In the genomic region with DNA sequence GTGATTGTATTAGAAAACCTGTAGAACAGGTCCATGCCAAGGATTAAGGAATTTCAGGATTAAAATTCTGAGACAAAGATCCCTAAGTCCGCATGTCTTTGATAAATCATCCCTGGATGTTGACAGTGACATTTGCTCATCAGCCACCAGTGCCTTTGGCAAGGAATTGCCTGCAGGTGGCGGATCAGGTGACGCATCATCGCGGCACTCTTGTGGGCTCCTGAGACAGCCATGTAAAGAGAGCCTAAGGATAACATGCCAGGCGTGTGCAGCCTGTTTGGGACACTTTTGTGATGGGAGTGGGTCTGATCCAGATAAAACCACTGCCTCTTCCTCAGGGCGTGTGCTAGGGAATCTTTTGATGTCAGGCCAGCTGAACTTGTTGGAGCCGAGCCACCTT, we compare ENCODE assay signal across 13 cellular contexts. TPM values are rescaled to one million over a fixed set of nuclear protein-coding genes. Genes with fewer than 3 reads are reported as not detected.
"Had no signal": no experiment of that assay in that cellular context is flagged by ENCODE, and none has a peak within 500 bp of the region (broad histone marks: within the 10 kb centered on the region; RNA-seq: fewer than 3 reads in every experiment).

No MANE protein-coding gene starts in this region.

- H3K4me3 ChIP-seq: cardiac muscle cell, heart left ventricle, pancreas, skin epidermis, thyroid gland, uterus had no signal

- H3K9me3 Mint-ChIP-seq: activated B cell treated with CpG ODN at 0.5 μM for 24 hours had no signal

- H3K4me1 Mint-ChIP-seq: activated B cell treated with CpG ODN at 0.5 μM for 24 hours; activated CD4-positive, alpha-beta T cell treated with anti-CD3 and anti-CD28 coated beads, Interleukin-2, amount 10 ng/mL, durations not matched to agents 24 days and 14 days; naive B cell had no signal

- H3K27ac Mint-ChIP-seq: activated B cell treated with CpG ODN at 0.5 μM for 24 hours; activated CD4-positive, alpha-beta T cell treated with anti-CD3 and anti-CD28 coated beads, Interleukin-2, amount 10 ng/mL, durations not matched to agents 24 days and 14 days; naive B cell had no signal

- H3K36me3 Mint-ChIP-seq: naive B cell had no signal

- ATAC-seq: heart left ventricle, pancreas had no signal

- DNase-seq: activated B cell treated with CpG ODN at 0.5 μM for 24 hours; activated CD4-positive, alpha-beta T cell treated with anti-CD3 and anti-CD28 coated beads, Interleukin-2, amount 10 ng/mL, durations not matched to agents 24 days and 14 days; activated naive CD4-positive, alpha-beta T cell treated with Interleukin-2 at 50 U/mL for 16 hours; foreskin melanocyte; heart left ventricle; naive B cell; pancreas; retina; thyroid gland; uterus had no signal

- H3K27me3 ChIP-seq: cardiac muscle cell, heart left ventricle, pancreas, thyroid gland, uterus had no signal

- H3K4me1 ChIP-seq: pancreas, thyroid gland, uterus had no signal

- H3K36me3 ChIP-seq: cardiac muscle cell, heart left ventricle, pancreas, thyroid gland, uterus had no signal

- H3K9me3 ChIP-seq: pancreas, thyroid gland, uterus had no signal

- H3K27ac ChIP-seq: cardiac muscle cell, heart left ventricle, pancreas, skin epidermis, thyroid gland, uterus had no signal

- H3K27me3 Mint-ChIP-seq: activated B cell treated with CpG ODN at 0.5 μM for 24 hours; activated CD4-positive, alpha-beta T cell treated with anti-CD3 and anti-CD28 coated beads, Interleukin-2, amount 10 ng/mL, durations not matched to agents 24 days and 14 days; naive B cell had no signal

- H3K4me3 Mint-ChIP-seq: activated B cell treated with CpG ODN at 0.5 μM for 24 hours; activated CD4-positive, alpha-beta T cell treated with anti-CD3 and anti-CD28 coated beads, Interleukin-2, amount 10 ng/mL, durations not matched to agents 24 days and 14 days; naive B cell had no signal

RNA-seq across cellular contexts. Expression of a gene that starts 40.6 kb away (rescaled TPM):
- total RNA-seq: activated B cell treated with CpG ODN at 0.5 μM for 24 hours; activated CD4-positive, alpha-beta T cell treated with anti-CD3 and anti-CD28 coated beads, Interleukin-2, amount 10 ng/mL, durations not matched to agents 24 days and 14 days; lung microvascular endothelial cell had no signal
